In genomic region chr7:158828343-158829020, GRCh38 we compare ENCODE assay signal across 7 cellular contexts. TPM values are rescaled to one million over a fixed set of nuclear protein-coding genes. Genes with fewer than 3 reads are reported as not detected.
DNase-seq lines count a peak whose midpoint lies in the region; ATAC-seq, FAIRE-seq and TF ChIP-seq lines count a peak whose summit lies in the region.

No MANE protein-coding gene starts in this region.

- DNase-seq in GM12892 (ENCODE audit: insufficient read length) (peak; percentile 26), heart left ventricle (peak; percentile 47 to 82 (median 65)), trophoblast cell (peak; percentile 31 to 39), dedifferentiated amniotic fluid mesenchymal stem cell (ENCODE audit: extremely low spot score) (no peak), NCI-H2081 treated with DMSO at 0.1 percent for 48 hours (lab: John Stamatoyannopoulos, UW) (no peak)
- peak in 1 of 2 donors; percentile 27 for DNase-seq in activated naive CD4-positive, alpha-beta T cell treated with anti-CD3 and anti-CD28 coated beads, Interleukin-2, amount 50 U/mL, for 72 hours (ENCODE audit: low spot score in 2 of 2)

- H3K4me3 ChIP-seq in heart left ventricle (peak overlapping the region; percentile 63 to 95 (median 88)), trophoblast cell (ENCODE audit: low read depth, low read length) (peak overlapping the region; percentile 92)

- peaks cover 3 to 51% (median 27%) of the 10 kb centered on the region in 12 donors for H3K4me1 ChIP-seq in heart left ventricle
- H3K4me1 ChIP-seq in trophoblast cell (ENCODE audit: control insufficient read depth in 1 of 2, insufficient read depth in 2 of 2, low read length in 2 of 2) = peaks cover 2 to 6% of the 10 kb centered on the region in 2 experiments

- H2AK5ac ChIP-seq in trophoblast cell (ENCODE audit: low read length) = peak overlapping the region; percentile 89

- H3K23ac ChIP-seq in trophoblast cell (ENCODE audit: low read length) = no peak overlapping the region

- peaks cover 16% of the 10 kb centered on the region for H3K79me1 ChIP-seq in trophoblast cell (ENCODE audit: low read length)

- intact Hi-C loops in heart left ventricle (cut with DNase I) = loop anchor here in 8 of 10 donors (1.0 to 10.0 kb wide), 8 partner anchors 28 to 131 kb away; partner anchors contain the start of genes DYNC2I1 (in 1 of the 8) and NCAPG2 (in 1 of the 8)

- peak overlapping the region; percentile 99 for H3K18ac ChIP-seq in trophoblast cell (ENCODE audit: low read length)

- WGBS in heart left ventricle, 4 donors = 1% methylated on average over 35 to 74 of the region's 74 CpGs
- no CpG with 5 or more reads among the region's 74 CpGs for whole genome bisulfite sequencing in trophoblast cell (ENCODE audit: extremely low coverage, insufficient coverage, insufficient read length)

- no peak for TF ChIP-seq CTCF in heart left ventricle (IDR thresholded peaks at IDR 0.05)

- H4K12ac ChIP-seq in trophoblast cell (ENCODE audit: low read depth, low read length) = peak overlapping the region; percentile 70

- peak overlapping the region; percentile 97 for H3K14ac ChIP-seq in trophoblast cell (ENCODE audit: low read length)

- no peaks in the 10 kb centered on the region for H3K9me3 Mint-ChIP-seq in activated naive CD4-positive, alpha-beta T cell treated with anti-CD3 and anti-CD28 coated beads, Interleukin-2, amount 50 U/mL, for 72 hours

- H4K8ac ChIP-seq in trophoblast cell (ENCODE audit: low read depth, low read length) = peak overlapping the region; percentile 96

- FAIRE-seq in GM12892 (lab: Jason Lieb, UNC) = no peak

- H3K36me3 ChIP-seq in KOPT-K1 (ENCODE audit: insufficient read depth, low read length) (peaks cover 8% of the 10 kb centered on the region; the same call in 1 of the 2 replicates), heart left ventricle (peaks cover 0 to 9% (median 0%) of the 10 kb centered on the region in 9 donors), trophoblast cell (ENCODE audit: control insufficient read depth in 1 of 2, insufficient read depth in 2 of 2, low read length in 2 of 2) (peaks cover 0 to 2% of the 10 kb centered on the region in 2 experiments)

- peak overlapping the region; percentile 75 for H2BK12ac ChIP-seq in trophoblast cell (ENCODE audit: low read length)

- H3K27ac ChIP-seq in KOPT-K1 (ENCODE audit: low read depth, low read length, poor library complexity, severe bottlenecking) (peak overlapping the region; percentile 82), heart left ventricle (peak overlapping the region; percentile 96 to 100 (median 98)), trophoblast cell (ENCODE audit: low read depth, low read length) (peak overlapping the region; percentile 97)

- peak overlapping the region; percentile 90 for H4K91ac ChIP-seq in trophoblast cell (ENCODE audit: low read depth, low read length)

- peaks cover 25% of the 10 kb centered on the region for H3K79me2 ChIP-seq in trophoblast cell (ENCODE audit: control insufficient read depth, insufficient read depth, low read length, poor library complexity)

- peak overlapping the region; percentile 73 for H2AFZ ChIP-seq in trophoblast cell (ENCODE audit: insufficient read depth, low read length, poor library complexity)

- peak in 1 of 2 donors; percentile 1 for ATAC-seq in activated naive CD4-positive, alpha-beta T cell treated with anti-CD3 and anti-CD28 coated beads, Interleukin-2, amount 50 U/mL, for 72 hours
- ATAC-seq in heart left ventricle = peak in 3 of 4 donors; percentile 1 to 24 (median 18)

- peak overlapping the region; percentile 87 to 96 for H3K27ac Mint-ChIP-seq in activated naive CD4-positive, alpha-beta T cell treated with anti-CD3 and anti-CD28 coated beads, Interleukin-2, amount 50 U/mL, for 72 hours

- no peaks in the 10 kb centered on the region for H3K9me3 ChIP-seq in KOPT-K1 (ENCODE audit: insufficient read depth, low read length, poor library complexity, severe bottlenecking)
- H3K9me3 ChIP-seq in heart left ventricle = no peaks in the 10 kb centered on the region
- peaks cover 2% of the 10 kb centered on the region for H3K9me3 ChIP-seq in trophoblast cell (ENCODE audit: insufficient read depth, low read depth, low read length)

- H3K4ac ChIP-seq in trophoblast cell (ENCODE audit: low read depth, low read length) = peak overlapping the region; percentile 68

- peak overlapping the region; percentile 93 for H2BK5ac ChIP-seq in trophoblast cell (ENCODE audit: low read depth, low read length, poor library complexity)

- peak overlapping the region; percentile 65 for H3K4me2 ChIP-seq in trophoblast cell (ENCODE audit: low read length)

- no peaks in the 10 kb centered on the region for H3K27me3 ChIP-seq in heart left ventricle
- no peaks in the 10 kb centered on the region for H3K27me3 ChIP-seq in trophoblast cell (ENCODE audit: insufficient read depth, low read length)

- H2BK120ac ChIP-seq in trophoblast cell (ENCODE audit: insufficient read depth, low read length, poor library complexity) = peak overlapping the region; percentile 96

- TF ChIP-seq POLR2A in GM12892 (IDR thresholded peaks at IDR 0.05; ENCODE audit: low read depth, low read length) (no peak), heart left ventricle (IDR thresholded peaks at IDR 0.05) (no peak)

- peaks cover 11 to 13% of the 10 kb centered on the region in 2 donors for H3K36me3 Mint-ChIP-seq in activated naive CD4-positive, alpha-beta T cell treated with anti-CD3 and anti-CD28 coated beads, Interleukin-2, amount 50 U/mL, for 72 hours

- H3K9ac ChIP-seq in trophoblast cell (ENCODE audit: low read length) = peak overlapping the region; percentile 92

RNA-seq across cellular contexts. Expression of gene ESYT2, which starts 0.8 kb away (rescaled TPM):
- polyA plus RNA-seq in GM12892 (2012; ENCODE audit: missing spikeins) = 22.7 TPM
- total RNA-seq in activated naive CD4-positive, alpha-beta T cell treated with anti-CD3 and anti-CD28 coated beads, Interleukin-2, amount 50 U/mL, for 72 hours = 10 to 100 TPM; 54.4 to 73.3 TPM
- total RNA-seq in heart left ventricle = 10 to 100 TPM; 42.8 to 91.8 (median 50.9) TPM
- 10 to 100 TPM; 16.2 to 46.4 TPM for polyA plus RNA-seq in heart left ventricle
- polyA plus RNA-seq in trophoblast cell (2013) = 58.7 and 59.5 TPM in 2 replicates

RNA-seq across cellular contexts. Expression of gene DYNC2I1, which starts 27.9 kb away (rescaled TPM):
- 14.6 TPM for polyA plus RNA-seq in GM12892 (2012; ENCODE audit: missing spikeins)
- total RNA-seq in activated naive CD4-positive, alpha-beta T cell treated with anti-CD3 and anti-CD28 coated beads, Interleukin-2, amount 50 U/mL, for 72 hours = 10 to 100 TPM; 12.0 to 16.9 TPM
- total RNA-seq in heart left ventricle = 10 to 100 TPM; 15.1 to 25.7 (median 21.0) TPM
- polyA plus RNA-seq in heart left ventricle = 10 to 100 TPM; 16.2 to 40.9 TPM
- polyA plus RNA-seq in trophoblast cell (2013) = 7.6 and 7.8 TPM in 2 replicates

Comparison
In these comparisons a context has a peak if more than half of its experiments do, and no peak if none do; other contexts are left out.
1. DNase-seq: peak in GM12892 (single experiment), heart left ventricle (5 of 5) and trophoblast cell (2 of 2); none in dedifferentiated amniotic fluid mesenchymal stem cell (single experiment) and NCI-H2081 treated with DMSO at 0.1 percent for 48 hours (single experiment).
2. Peak in every context shown above with its lines, with median percentiles within 50 percentile points of each other: H3K27ac ChIP-seq.